3 cellular contexts compared by ENCODE assay signal in genomic region chr16:87644186-87644585, GRCh38. TPM values are rescaled to one million over a fixed set of nuclear protein-coding genes. Genes with fewer than 3 reads are reported as not detected.
"Had no signal": no experiment of that assay in that cellular context is flagged by ENCODE, and none has a peak within 500 bp of the region (broad histone marks: within the 10 kb centered on the region; RNA-seq: fewer than 3 reads in every experiment).

No MANE protein-coding gene starts in this region.

- ATAC-seq: GM12878 had no signal

- H3K4me3 ChIP-seq: GM12878 had no signal

- DNase-seq: GDM1, GF-D8 had no signal

RNA-seq across cellular contexts. Expression of gene JPH3, which starts 41.9 kb away (rescaled TPM):
- total RNA-seq: GM12878 had no signal
